9 cellular contexts compared by ENCODE assay signal in genomic region chr13:27022571-27023311, GRCh38.
A peak's percentile ranks its signal among the peaks of the same experiment; 100 is the strongest.
DNase-seq lines count a peak whose midpoint lies in the region; ATAC-seq and TF ChIP-seq lines count a peak whose summit lies in the region.
"Had no signal": no experiment of that assay in that cellular context is flagged by ENCODE, and none has a peak within 500 bp of the region (broad histone marks: within the 10 kb centered on the region; RNA-seq: fewer than 3 reads in every experiment).

No MANE protein-coding gene starts in this region.

- H3K27ac ChIP-seq in muscle layer of colon (ENCODE audit: low read depth, low read length) (peak overlapping the region; percentile 89), GM23248 (no peak overlapping the region)
- H3K27ac ChIP-seq: tibial artery had no signal

- H3K9me3 ChIP-seq in muscle layer of colon (ENCODE audit: low read length): no peaks in the 10 kb centered on the region
- no peaks in the 10 kb centered on the region for H3K9me3 ChIP-seq in GM23248 (ENCODE audit: low read depth)
- H3K9me3 ChIP-seq: tibial artery had no signal

- no peaks in the 10 kb centered on the region for H3K36me3 ChIP-seq in muscle layer of colon (ENCODE audit: insufficient read depth, low read length)
- no peaks in the 10 kb centered on the region for H3K36me3 ChIP-seq in GM23248 (ENCODE audit: low read depth)
- H3K36me3 ChIP-seq: tibial artery had no signal

- TF ChIP-seq CTCF in choroid plexus epithelial cell (conservative IDR thresholded peaks at IDR 0.05; ENCODE audit: low read depth, low read length): no peak

- no peaks in the 10 kb centered on the region for H4K20me1 ChIP-seq in GM23248 (ENCODE audit: insufficient read depth)

- H3K79me2 ChIP-seq in GM23248 (ENCODE audit: insufficient read depth): no peaks in the 10 kb centered on the region

- no peak overlapping the region for H2AFZ ChIP-seq in GM23248

- no peak overlapping the region for H3K4me3 ChIP-seq in choroid plexus epithelial cell (ENCODE audit: low read depth, low read length)
- no peak overlapping the region for H3K4me3 ChIP-seq in muscle layer of colon (ENCODE audit: low read depth in 1 of 2, low read length in 2 of 2)
- H3K4me3 ChIP-seq in GM23248: no peak overlapping the region
- H3K4me3 ChIP-seq: tibial artery had no signal

- WGBS in GM23248 (ENCODE audit: low coverage in 1 of 2, low lambda C conversion rate in 2 of 2, missing lambda C conversion rate in 2 of 2), 2 experiments: 36 to 37% methylated on average over 9 of the region's 9 CpGs

- no peaks in the 10 kb centered on the region for H3K9me2 ChIP-seq in GM23248 (ENCODE audit: insufficient read depth)

- H3K4me1 ChIP-seq in muscle layer of colon (ENCODE audit: insufficient read depth, low read length) (peaks cover 63% of the 10 kb centered on the region), GM23248 (ENCODE audit: insufficient read depth) (no peaks in the 10 kb centered on the region)
- H3K4me1 ChIP-seq: tibial artery had no signal

- in situ Hi-C loops in GM23248 (cut with MboI): no loop called here

- no peak overlapping the region for H3K4me2 ChIP-seq in GM23248 (ENCODE audit: unreplicated experiment)

- H3K27me3 ChIP-seq in muscle layer of colon (ENCODE audit: control insufficient read depth in 1 of 2, insufficient read depth in 2 of 2, low read length in 2 of 2): no peaks in the 10 kb centered on the region
- H3K27me3 ChIP-seq in GM23248 (replicated peaks; ENCODE audit: insufficient read depth): 0 out of 2 replicates have a peak, but pooled peaks cover 4% of the 10 kb centered on the region

- H3K9ac ChIP-seq in muscle layer of colon (ENCODE audit: low read length) (peak overlapping the region; percentile 20), GM23248 (no peak overlapping the region)

- ATAC-seq in GM21529 (IDR thresholded peaks at IDR 0.05; ENCODE audit: unreplicated experiment): no peak

- no peaks in the 10 kb centered on the region for H3F3A ChIP-seq in GM23248 (ENCODE audit: insufficient read depth)

- DNase-seq in ELF-1 (ENCODE audit: low read depth, low spot score): peak; percentile 82
- peak; percentile 6 to 53 for DNase-seq in NCI-H2081 (lab: John Stamatoyannopoulos, UW)
- DNase-seq in choroid plexus epithelial cell (ENCODE audit: low read depth): peak; percentile 71
- DNase-seq in SW 1271 (lab: John Stamatoyannopoulos, UW): no peak
- DNase-seq in effector CD8-positive, alpha-beta T cell (lab: John Stamatoyannopoulos, UW): no peak
- no peak for DNase-seq in GM23248
- DNase-seq: tibial artery had no signal

Comparison
In these comparisons a context has a peak if more than half of its experiments do, and no peak if none do; other contexts are left out.
1. DNase-seq: peak in ELF-1 (single experiment), NCI-H2081 (2 of 2) and choroid plexus epithelial cell (single experiment); none in SW 1271 (0 of 2), effector CD8-positive, alpha-beta T cell (single experiment) and GM23248 (single experiment).